In genomic region chr1:154272999-154273563, GRCh38 we compare ENCODE assay signal across 8 cellular contexts. TPM values are rescaled to one million over a fixed set of nuclear protein-coding genes. Genes with fewer than 3 reads are reported as not detected.
DNase-seq lines count a peak whose midpoint lies in the region; ATAC-seq and TF ChIP-seq lines count a peak whose summit lies in the region.

No MANE protein-coding gene starts in this region.

- no TSS peak for BruUV-seq in PC-3 (replicated peaks; lab: Mats Ljungman, UMichigan)

- TF ChIP-seq CTCF in PC-3 (conservative IDR thresholded peaks at IDR 0.05; ENCODE audit: low read depth, low read length) (no peak), omental fat pad (IDR thresholded peaks at IDR 0.05) (no peak)

- peaks cover 12% of the 10 kb centered on the region for H3K79me2 ChIP-seq in PC-3 (ENCODE audit: low read length)

- CTCF ChIA-PET in CD8-positive, alpha-beta memory T cell (lab: Charles Lee), result interaction anchor here (0.9 to 4.8 kb wide), 5 partner anchors 51 to 190 kb away, joined by 3 to 37 read pairs (median 4); no protein-coding TSS in a partner anchor
- CTCF ChIA-PET in PC-3 (lab: Charles Lee), result interaction anchor here (0.6 kb wide), 1 partner anchor 90 kb away, joined by 12 read pairs; no protein-coding TSS in a partner anchor

- peaks cover 26% of the 10 kb centered on the region for H3K36me3 ChIP-seq in CD8-positive, alpha-beta memory T cell (ENCODE audit: insufficient read depth, low read length)
- peaks cover 21% of the 10 kb centered on the region; the same call in 1 of the 2 replicates for H3K36me3 ChIP-seq in PC-3 (ENCODE audit: low read depth, low read length)

- no peaks in the 10 kb centered on the region for H3F3A ChIP-seq in PC-3 (ENCODE audit: low read length, unreplicated experiment)

- TF ChIP-seq POLR2A in GM18505 (IDR thresholded peaks at IDR 0.05; ENCODE audit: borderline replicate concordance, extremely low read depth, insufficient read depth, insufficient read length), result no peak

- H3K4me3 Mint-ChIP-seq in CD8-positive, alpha-beta memory T cell, result peak overlapping the region; percentile 94 to 99 (median 98)

- H3K36me3 Mint-ChIP-seq in CD8-positive, alpha-beta memory T cell, result peaks cover 7 to 58% (median 13%) of the 10 kb centered on the region in 3 donors

- H3K27ac ChIP-seq in CD8-positive, alpha-beta memory T cell (ENCODE audit: low read depth, low read length), result peak overlapping the region; percentile 88
- H3K27ac ChIP-seq in PC-3 (ENCODE audit: low read length) (peak overlapping the region; percentile 37; the same call in 1 of the 2 replicates), epithelial cell of prostate (peak overlapping the region; percentile 78)

- DNase-seq in CD8-positive, alpha-beta memory T cell, result no peak
- DNase-seq in PC-3, result no peak
- DNase-seq in epithelial cell of prostate (ENCODE audit: low read depth, low spot score), result no peak
- no peak for DNase-seq in omental fat pad (ENCODE audit: low spot score)
- no peak for DNase-seq in NCI-H526 treated with DMSO at 0.1 percent for 48 hours (lab: John Stamatoyannopoulos, UW)
- DNase-seq in SK-N-DZ (ENCODE audit: low spot score), result no peak
- DNase-seq in activated CD4-positive, alpha-beta T cell treated with anti-CD3 and anti-CD28 coated beads for 48 hours, result no peak

- H3K27ac Mint-ChIP-seq in CD8-positive, alpha-beta memory T cell, result peak overlapping the region; percentile 94 to 99 (median 99)

- H3K4me3 ChIP-seq in CD8-positive, alpha-beta memory T cell (ENCODE audit: low read length), result peak overlapping the region; percentile 92
- H3K4me3 ChIP-seq in PC-3 (ENCODE audit: low read length), result peak overlapping the region; percentile 87

- no peaks in the 10 kb centered on the region for H3K9me3 Mint-ChIP-seq in CD8-positive, alpha-beta memory T cell

- no peaks in the 10 kb centered on the region for H4K20me1 ChIP-seq in PC-3 (ENCODE audit: low read length)

- H2AFZ ChIP-seq in PC-3 (ENCODE audit: low read length), result peak overlapping the region; percentile 81

- intact Hi-C loops in PC-3 (cut with micrococcal nuclease), result loop anchor here (1.0 kb wide), 2 partner anchors 62 to 74 kb away; no protein-coding TSS in a partner anchor

- ATAC-seq in PC-3, result no peak
- ATAC-seq in omental fat pad (ENCODE audit: low FRiP score), result peak; percentile 15
- ATAC-seq in GM18505 (IDR thresholded peaks at IDR 0.05; ENCODE audit: unreplicated experiment), result no peak

- H3K4me1 ChIP-seq in CD8-positive, alpha-beta memory T cell (ENCODE audit: insufficient read depth, low read length), result peaks cover 19% of the 10 kb centered on the region
- H3K4me1 ChIP-seq in PC-3 (ENCODE audit: insufficient read depth, low read length), result peaks cover 5% of the 10 kb centered on the region

- POLR2A ChIA-PET in CD8-positive, alpha-beta memory T cell (lab: Charles Lee), result interaction anchor here (0.5 to 0.9 kb wide), 3 partner anchors 28 to 62 kb away, joined by 3 to 6 read pairs (median 4); a partner anchor contains a TSS
- POLR2A ChIA-PET in PC-3 (lab: Charles Lee; ENCODE audit: unreplicated experiment), result no interaction called here

- no peaks in the 10 kb centered on the region for H3K27me3 ChIP-seq in CD8-positive, alpha-beta memory T cell (ENCODE audit: insufficient read depth, low read length, poor library complexity, severe bottlenecking)
- H3K27me3 ChIP-seq in PC-3 (ENCODE audit: low read length), result no peaks in the 10 kb centered on the region

- peak overlapping the region; percentile 87 for H3K9ac ChIP-seq in PC-3 (ENCODE audit: low read length)

- peaks cover 0 to 3% of the 10 kb centered on the region in 2 donors for H3K27me3 Mint-ChIP-seq in CD8-positive, alpha-beta memory T cell

- peak overlapping the region; percentile 88 for H3K4me2 ChIP-seq in PC-3 (ENCODE audit: low read length)

- peaks cover 35 to 41% (median 40%) of the 10 kb centered on the region in 3 donors for H3K4me1 Mint-ChIP-seq in CD8-positive, alpha-beta memory T cell

- H3K9me2 ChIP-seq in PC-3 (replicated peaks; ENCODE audit: low read length), result no peaks in the 10 kb centered on the region

- no peaks in the 10 kb centered on the region for H3K9me3 ChIP-seq in CD8-positive, alpha-beta memory T cell (ENCODE audit: low read length)
- H3K9me3 ChIP-seq in PC-3 (ENCODE audit: low read length), result no peaks in the 10 kb centered on the region

RNA-seq across cellular contexts. Expression of gene HAX1, which starts 0.7 kb away (rescaled TPM):
- total RNA-seq in CD8-positive, alpha-beta memory T cell, result 100 to 1,000 TPM; 145 to 153 TPM
- 149 TPM for polyA plus RNA-seq in CD8-positive, alpha-beta memory T cell
- 230 and 281 TPM in 2 replicates for total RNA-seq in PC-3 (2014; rRNA removed)
- total RNA-seq in omental fat pad, result 100 to 1,000 TPM in 3 of 4 donors, 10 to 100 TPM in 1; 64.4 to 114 (median 103) TPM
- polyA plus RNA-seq in SK-N-DZ (2014; cell fraction: cytosol; rRNA removed), result 222 TPM in 2 replicates
- 209 and 219 TPM in 2 replicates for polyA plus RNA-seq in SK-N-DZ (2014; cell fraction: nucleus; rRNA removed)

RNA-seq across cellular contexts. Expression of gene AQP10, which starts 47.8 kb away (rescaled TPM):
- total RNA-seq in CD8-positive, alpha-beta memory T cell, result not detected
- not detected for polyA plus RNA-seq in CD8-positive, alpha-beta memory T cell
- total RNA-seq in PC-3 (2014; rRNA removed) (not detected in 2 replicates), omental fat pad (under 1 TPM in 2 of 4 donors, not detected in 2; 0.25 to 0.37 TPM)
- 0.07 TPM in 1 of 2 replicates, not detected in the other for polyA plus RNA-seq in SK-N-DZ (2014; cell fraction: cytosol; rRNA removed)
- polyA plus RNA-seq in SK-N-DZ (2014; cell fraction: nucleus; rRNA removed), result not detected in 2 replicates

RNA-seq across cellular contexts. Expression of gene ATP8B2, which starts 52.2 kb away (rescaled TPM):
- total RNA-seq in CD8-positive, alpha-beta memory T cell, result 10 to 100 TPM; 71.7 to 72.8 TPM
- 69.9 TPM for polyA plus RNA-seq in CD8-positive, alpha-beta memory T cell
- total RNA-seq in PC-3 (2014; rRNA removed) (25.7 and 36.3 TPM in 2 replicates), omental fat pad (10 to 100 TPM; 41.6 to 78.3 (median 51.0) TPM)
- polyA plus RNA-seq in SK-N-DZ (2014; cell fraction: cytosol; rRNA removed), result 60.3 and 71.0 TPM in 2 replicates
- polyA plus RNA-seq in SK-N-DZ (2014; cell fraction: nucleus; rRNA removed), result 138 TPM in 2 replicates

RNA-seq across cellular contexts. Expression of gene UBAP2L, which starts 52.3 kb away (rescaled TPM):
- total RNA-seq in CD8-positive, alpha-beta memory T cell, result 100 to 1,000 TPM; 258 to 277 TPM
- polyA plus RNA-seq in CD8-positive, alpha-beta memory T cell, result 63.0 TPM
- total RNA-seq in PC-3 (2014; rRNA removed), result 128 and 193 TPM in 2 replicates
- total RNA-seq in omental fat pad, result 10 to 100 TPM; 51.9 to 92.1 (median 73.6) TPM
- 105 and 115 TPM in 2 replicates for polyA plus RNA-seq in SK-N-DZ (2014; cell fraction: cytosol; rRNA removed)
- polyA plus RNA-seq in SK-N-DZ (2014; cell fraction: nucleus; rRNA removed), result 154 and 210 TPM in 2 replicates

Comparison
In these comparisons a context has a peak if more than half of its experiments do, and no peak if none do; other contexts are left out.
1. H3K27ac ChIP-seq: peak in every context shown above with its lines; median percentile 88 in CD8-positive, alpha-beta memory T cell; 78 in epithelial cell of prostate; 37 in PC-3.